11 cellular contexts compared by ENCODE assay signal in genomic region chrX:24619647-24620046, GRCh38. TPM values are rescaled to one million over a fixed set of nuclear protein-coding genes. Genes with fewer than 3 reads are reported as not detected.
A peak's percentile ranks its signal among the peaks of the same experiment; 100 is the strongest.
DNase-seq lines count a peak whose midpoint lies in the region; ATAC-seq, FAIRE-seq and TF ChIP-seq lines count a peak whose summit lies in the region.
"Had no signal": no experiment of that assay in that cellular context is flagged by ENCODE, and none has a peak within 500 bp of the region (broad histone marks: within the 10 kb centered on the region; RNA-seq: fewer than 3 reads in every experiment).

No MANE protein-coding gene starts in this region.

- H3K27ac ChIP-seq in A549 (no peak overlapping the region), SJSA1 (no peak overlapping the region), gastrocnemius medialis (no peak overlapping the region)
- H3K27ac ChIP-seq: HL-60 had no signal

- intact Hi-C loops in gastrocnemius medialis (cut with DNase I; ENCODE audit: low total_unique reads): no loop called here

- no peak overlapping the region for H3K4me3 ChIP-seq in A549
- H3K4me3 ChIP-seq in SJSA1: no peak overlapping the region
- H3K4me3 ChIP-seq in gastrocnemius medialis: no peak overlapping the region

- CTCF ChIA-PET in A549 (lab: Yijun Ruan, JAX): interaction anchor here (1.0 kb wide), 1 partner anchor 9 kb away, joined by 3 read pairs; no protein-coding TSS in a partner anchor

- no peak for TF ChIP-seq RAD21 in A549 (conservative IDR thresholded peaks at IDR 0.05 in 1 of 2, IDR thresholded peaks at IDR 0.05 in 1 of 2)

- in situ Hi-C loops in gastrocnemius medialis (cut with MboI; ENCODE audit: low sequenced_read_pairs in 4 of 4): no loop called here

- H3K4me1 ChIP-seq in A549 (peaks cover 10% of the 10 kb centered on the region), SJSA1 (replicated peaks) (peaks cover 8% of the 10 kb centered on the region; the same call in 1 of the 2 replicates), gastrocnemius medialis (no peaks in the 10 kb centered on the region)

- H3K27me3 ChIP-seq in SJSA1 (replicated peaks): no peaks in the 10 kb centered on the region
- no peaks in the 10 kb centered on the region for H3K27me3 ChIP-seq in gastrocnemius medialis

- WGBS in A549 (ENCODE audit: missing lambda C conversion rate): 39% methylated on average over 5 of the region's 5 CpGs

- no peak for FAIRE-seq in A549 (lab: Jason Lieb, UNC)

- TF ChIP-seq POLR2A in A549 (IDR thresholded peaks at IDR 0.05; ENCODE audit: low read length): no peak
- TF ChIP-seq POLR2A in gastrocnemius medialis (IDR thresholded peaks at IDR 0.05): no peak

- no peak for TF ChIP-seq EP300 in A549 (IDR thresholded peaks at IDR 0.05)

- TF ChIP-seq CTCF in A549 (IDR thresholded peaks at IDR 0.05) (no peak), gastrocnemius medialis (IDR thresholded peaks at IDR 0.05 in 4 of 5, conservative IDR thresholded peaks at IDR 0.05 in 1 of 5) (no peak)

- H3K9me3 ChIP-seq in A549 (no peaks in the 10 kb centered on the region), SJSA1 (replicated peaks) (no peaks in the 10 kb centered on the region), gastrocnemius medialis (no peaks in the 10 kb centered on the region)

- DNase-seq in A549 (ENCODE audit: low read depth in 1 of 2, low spot score in 1 of 2) (peak in 1 of 2 experiments; percentile 19), GM03348 (ENCODE audit: low spot score) (peak; percentile 12), SJSA1 (ENCODE audit: low read depth in 1 of 2, low spot score in 2 of 2) (peak; percentile 47 to 69), glomerular visceral epithelial cell (ENCODE audit: extremely low spot score) (peak; percentile 0), gastrocnemius medialis (no peak), ecto neural progenitor cell (ENCODE audit: low spot score) (no peak)
- DNase-seq: Calu3, dermis blood vessel endothelial cell had no signal

- ATAC-seq in A549 (peak; percentile 34 to 60; a peak in 3 of 6 replicates), gastrocnemius medialis (no peak), HG03135 (IDR thresholded peaks at IDR 0.05; ENCODE audit: unreplicated experiment) (no peak), HG02798 (IDR thresholded peaks at IDR 0.05; ENCODE audit: poor library complexity, unreplicated experiment) (no peak)

- H3K4me2 ChIP-seq in A549: peak overlapping the region; percentile 43; the same call in 2 of the 3 replicates

- H3K36me3 ChIP-seq in SJSA1: no peaks in the 10 kb centered on the region
- no peaks in the 10 kb centered on the region for H3K36me3 ChIP-seq in gastrocnemius medialis

- POLR2A ChIA-PET in A549 (lab: Yijun Ruan, JAX): no interaction called here

TF ChIP-seq in A549, 52 proteins besides CTCF, POLR2A, EP300 and RAD21:
- no peak for TF ChIP-seq SMC3 (IDR thresholded peaks at IDR 0.05)
- TF ChIP-seq CBX2 (IDR thresholded peaks at IDR 0.05; ENCODE audit: borderline replicate concordance, low read depth): no peak
- no peak for TF ChIP-seq MAZ (IDR thresholded peaks at IDR 0.05; ENCODE audit: borderline replicate concordance, low read depth, low read length)

RNA-seq across cellular contexts. Expression of gene PCYT1B, which starts 27.5 kb away (rescaled TPM):
- not detected in 2 replicates for polyA plus RNA-seq in A549 (2011; rRNA removed)
- 0.01 TPM in 1 of 2 replicates, not detected in the other for polyA plus RNA-seq in A549 (2012; cell fraction: cytosol; rRNA removed)
- not detected in 2 replicates for polyA plus RNA-seq in A549 (2012; cell fraction: nucleus; rRNA removed)
- 0.05 TPM in 1 of 3 replicates, not detected in the others for polyA plus RNA-seq in A549 (2017; fragmentation: RNase III; extraction: RNeasy Plus Mini Kit Qiagen cat#74134 plus additional on column Dnase treatment)
- 0.12 TPM in 1 of 2 replicates, not detected in the other for polyA minus RNA-seq in A549 (2011; rRNA and poly(A)+ RNA removed)
- not detected in 2 replicates for total RNA-seq in SJSA1 (2014; rRNA removed; shearing (Covaris generic))
- total RNA-seq in gastrocnemius medialis: under 1 TPM in 1 of 4 donors, not detected in 3; 0.07 TPM

Comparison
In these comparisons a context has a peak if more than half of its experiments do, and no peak if none do; other contexts are left out.
1. ATAC-seq: peak in A549 (2 of 2); none in gastrocnemius medialis (0 of 2), HG03135 (single experiment) and HG02798 (single experiment).
2. DNase-seq: peak in GM03348 (single experiment), SJSA1 (2 of 2) and glomerular visceral epithelial cell (single experiment); none in gastrocnemius medialis (0 of 2) and ecto neural progenitor cell (single experiment).